In genomic region chr16:85514601-85515318, GRCh38 we compare ENCODE assay signal across 8 cellular contexts.
DNase-seq lines count a peak whose midpoint lies in the region; ATAC-seq and TF ChIP-seq lines count a peak whose summit lies in the region.

No MANE protein-coding gene starts in this region.

- no peaks in the 10 kb centered on the region for H3K36me3 Mint-ChIP-seq in activated T-cell treated with anti-CD3 and anti-CD28 coated beads, Interleukin-2, amount 50 U/mL, for 24 hours (ENCODE audit: low read depth)

- peak overlapping the region; percentile 21; the same call in 1 of the 2 replicates for H3K4me3 ChIP-seq in HFF-Myc (replicated peaks; ENCODE audit: low read depth, low read length)
- H3K4me3 ChIP-seq in astrocyte of the cerebellum (ENCODE audit: low read depth, low read length) = no peak overlapping the region
- H3K4me3 ChIP-seq in stomach smooth muscle (ENCODE audit: low read length in 2 of 2) = peak overlapping the region in 1 of 2 donors; percentile 54

- H3K27ac ChIP-seq in stomach smooth muscle (ENCODE audit: low read length) = peak overlapping the region; percentile 64

- no peak for ATAC-seq in HG03354 (IDR thresholded peaks at IDR 0.05; ENCODE audit: poor library complexity, severe bottlenecking, unreplicated experiment)
- no peak for ATAC-seq in GM21390 (IDR thresholded peaks at IDR 0.05; ENCODE audit: unreplicated experiment)

- TF ChIP-seq CTCF in HFF-Myc (IDR thresholded peaks at IDR 0.05; ENCODE audit: low read depth, low read length, missing control alignments) = no peak
- no peak for TF ChIP-seq CTCF in astrocyte of the cerebellum (IDR thresholded peaks at IDR 0.05; ENCODE audit: low read depth, low read length, missing control alignments)

- no peaks in the 10 kb centered on the region for H3K27me3 Mint-ChIP-seq in activated T-cell treated with anti-CD3 and anti-CD28 coated beads, Interleukin-2, amount 50 U/mL, for 24 hours

- H3K4me3 Mint-ChIP-seq in activated T-cell treated with anti-CD3 and anti-CD28 coated beads, Interleukin-2, amount 50 U/mL, for 24 hours = no peak overlapping the region

- peaks cover 26% of the 10 kb centered on the region for H3K4me1 ChIP-seq in stomach smooth muscle (ENCODE audit: control insufficient read depth, insufficient read depth, low read length)

- peaks cover 0 to 3% of the 10 kb centered on the region in 2 donors for H3K36me3 ChIP-seq in stomach smooth muscle (ENCODE audit: control insufficient read depth in 2 of 2, insufficient read depth in 2 of 2, low read length in 2 of 2)

- peaks cover 3% of the 10 kb centered on the region for H3K9me3 Mint-ChIP-seq in activated T-cell treated with anti-CD3 and anti-CD28 coated beads, Interleukin-2, amount 50 U/mL, for 24 hours

- peak overlapping the region in 1 of 2 donors; percentile 36 for H3K9ac ChIP-seq in stomach smooth muscle (ENCODE audit: low read length in 2 of 2)

- H3K9me3 ChIP-seq in stomach smooth muscle (ENCODE audit: control insufficient read depth in 2 of 2, low read length in 2 of 2) = no peaks in the 10 kb centered on the region

- H3K27ac Mint-ChIP-seq in activated T-cell treated with anti-CD3 and anti-CD28 coated beads, Interleukin-2, amount 50 U/mL, for 24 hours = no peak overlapping the region

- in situ Hi-C loops in astrocyte of the cerebellum (cut with HindIII; ENCODE audit: low sequenced_read_pairs) = no loop called here

- no peaks in the 10 kb centered on the region for H3K4me1 Mint-ChIP-seq in activated T-cell treated with anti-CD3 and anti-CD28 coated beads, Interleukin-2, amount 50 U/mL, for 24 hours (ENCODE audit: low read depth)

- no peaks in the 10 kb centered on the region for H3K27me3 ChIP-seq in stomach smooth muscle (ENCODE audit: control insufficient read depth in 1 of 2, insufficient read depth in 2 of 2, low read length in 2 of 2)

- DNase-seq in HFF-Myc (ENCODE audit: extremely low read depth, low read depth) (peak; percentile 72), astrocyte of the cerebellum (ENCODE audit: low read depth) (peak; percentile 73), iris pigment epithelial cell (ENCODE audit: low read depth) (peak; percentile 92)
- DNase-seq in activated T-cell treated with anti-CD3 and anti-CD28 coated beads, Interleukin-2, amount 50 U/mL, for 24 hours = no peak
- DNase-seq in activated CD4-positive, alpha-beta T cell treated with anti-CD3 and anti-CD28 coated beads, Interleukin-2, amount 50 U/mL, for 48 hours = no peak

Comparison
In these comparisons a context has a peak if more than half of its experiments do, and no peak if none do; other contexts are left out.
1. DNase-seq: peak in HFF-Myc (single experiment), astrocyte of the cerebellum (single experiment) and iris pigment epithelial cell (single experiment); none in activated T-cell treated with anti-CD3 and anti-CD28 coated beads, Interleukin-2, amount 50 U/mL, for 24 hours (single experiment) and activated CD4-positive, alpha-beta T cell treated with anti-CD3 and anti-CD28 coated beads, Interleukin-2, amount 50 U/mL, for 48 hours (0 of 2).